In genomic region chr7:87345166-87345927, GRCh38 we compare ENCODE assay signal across 8 cellular contexts. TPM values are rescaled to one million over a fixed set of nuclear protein-coding genes. Genes with fewer than 3 reads are reported as not detected.
DNase-seq lines count a peak whose midpoint lies in the region; ATAC-seq, FAIRE-seq and TF ChIP-seq lines count a peak whose summit lies in the region.

A gene with protein sequence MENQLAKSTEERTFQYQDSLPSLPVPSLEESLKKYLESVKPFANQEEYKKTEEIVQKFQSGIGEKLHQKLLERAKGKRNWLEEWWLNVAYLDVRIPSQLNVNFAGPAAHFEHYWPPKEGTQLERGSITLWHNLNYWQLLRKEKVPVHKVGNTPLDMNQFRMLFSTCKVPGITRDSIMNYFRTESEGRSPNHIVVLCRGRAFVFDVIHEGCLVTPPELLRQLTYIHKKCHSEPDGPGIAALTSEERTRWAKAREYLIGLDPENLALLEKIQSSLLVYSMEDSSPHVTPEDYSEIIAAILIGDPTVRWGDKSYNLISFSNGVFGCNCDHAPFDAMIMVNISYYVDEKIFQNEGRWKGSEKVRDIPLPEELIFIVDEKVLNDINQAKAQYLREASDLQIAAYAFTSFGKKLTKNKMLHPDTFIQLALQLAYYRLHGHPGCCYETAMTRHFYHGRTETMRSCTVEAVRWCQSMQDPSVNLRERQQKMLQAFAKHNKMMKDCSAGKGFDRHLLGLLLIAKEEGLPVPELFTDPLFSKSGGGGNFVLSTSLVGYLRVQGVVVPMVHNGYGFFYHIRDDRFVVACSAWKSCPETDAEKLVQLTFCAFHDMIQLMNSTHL (plus strand): TSS chr7:87345664. CDS start chr7:87349069, 3,405 bp downstream.

- H2BK12ac ChIP-seq in H1 (ENCODE audit: low read depth, low read length): no peak within 1 kb of the TSS
- peak within 1 kb of the TSS in 1 of 2 experiments; percentile 10 for H2BK12ac ChIP-seq in mesenchymal stem cell (ENCODE audit: low read length in 2 of 2)

- H2AFZ ChIP-seq in H1 (ENCODE audit: low read length) (peak within 1 kb of the TSS; percentile 99), mesenchymal stem cell (ENCODE audit: low read depth, low read length) (peak within 1 kb of the TSS; percentile 93)

- no peak for TF ChIP-seq RAD21 in H1 (IDR thresholded peaks at IDR 0.05 in 1 of 2, conservative IDR thresholded peaks at IDR 0.05 in 1 of 2; ENCODE audit: low read depth in 2 of 2, low read length in 2 of 2)

- H3K27ac ChIP-seq in H1 (ENCODE audit: low read depth, low read length) (no peak within 1 kb of the TSS), mesenchymal stem cell (ENCODE audit: low read length, poor library complexity, severe bottlenecking) (peak within 1 kb of the TSS; percentile 86)

- FAIRE-seq in H1 (lab: Jason Lieb, UNC): no peak

- POLR2A ChIA-PET in H1 (lab: Charles Lee; ENCODE audit: partially characterized antibody): no interaction called here

- no peak within 1 kb of the TSS for H2BK20ac ChIP-seq in H1 (ENCODE audit: low read length)

- no peak within 1 kb of the TSS for H3K23ac ChIP-seq in H1 (ENCODE audit: insufficient read length)
- H3K23ac ChIP-seq in mesenchymal stem cell (ENCODE audit: low read length in 2 of 2): peak within 1 kb of the TSS in 1 of 2 experiments; percentile 83

- peak within 1 kb of the TSS; percentile 77 to 84 (median 80) for H3K4me3 ChIP-seq in H1 (ENCODE audit: extremely low read depth in 1 of 4, insufficient read depth in 2 of 4, low read depth in 3 of 4, low read length in 4 of 4)
- peak within 1 kb of the TSS; percentile 67 to 96 for H3K4me3 ChIP-seq in mesenchymal stem cell (ENCODE audit: insufficient read depth in 1 of 2, low read depth in 1 of 2, low read length in 2 of 2)

- H2AK5ac ChIP-seq in H1 (ENCODE audit: low read depth, low read length) (no peak within 1 kb of the TSS), mesenchymal stem cell (ENCODE audit: low read length, severe bottlenecking) (peak within 1 kb of the TSS; percentile 6)

- no peak within 1 kb of the TSS for H3K4ac ChIP-seq in H1 (replicated peaks; ENCODE audit: insufficient read length, low read depth, low read length)
- peak within 1 kb of the TSS; percentile 81 to 83 for H3K4ac ChIP-seq in mesenchymal stem cell (ENCODE audit: low read depth in 1 of 2, low read length in 2 of 2)

- H3K9me3 ChIP-seq in H1 (ENCODE audit: insufficient read depth in 2 of 2, low read depth in 1 of 2, low read length in 1 of 2): no peaks in the 10 kb centered on the region; a peak in 1 of 4 replicates
- no peaks in the 10 kb centered on the region for H3K9me3 ChIP-seq in mesenchymal stem cell (ENCODE audit: control insufficient read depth, low read length)

- no peaks in the 10 kb centered on the region for H3K79me2 ChIP-seq in H1 (ENCODE audit: control insufficient read depth in 1 of 2, insufficient read depth in 2 of 2, low read length in 2 of 2)

- H2BK5ac ChIP-seq in H1 (ENCODE audit: low read depth, low read length): 0 out of 2 replicates have a peak within 1 kb of the TSS, but pooled peaks have one; percentile 50
- no peak within 1 kb of the TSS for H2BK5ac ChIP-seq in mesenchymal stem cell (ENCODE audit: low read depth, low read length, poor library complexity, severe bottlenecking)

- H3K56ac ChIP-seq in H1 (replicated peaks; ENCODE audit: insufficient read length, low read depth, low read length): no peak within 1 kb of the TSS

- no peak within 1 kb of the TSS for H4K91ac ChIP-seq in H1 (replicated peaks; ENCODE audit: insufficient read length, low read length)
- H4K91ac ChIP-seq in mesenchymal stem cell (ENCODE audit: low read length): peak within 1 kb of the TSS; percentile 78

- H3K79me1 ChIP-seq in H1 (ENCODE audit: low read depth, low read length) (no peaks in the 10 kb centered on the region), mesenchymal stem cell (replicated peaks; ENCODE audit: low read length, poor library complexity, severe bottlenecking) (peaks cover 17% of the 10 kb centered on the region)

- DNase-seq in COLO668 (lab: John Stamatoyannopoulos, UW; ENCODE audit: unreplicated experiment) (peak; percentile 93), HS-5 (ENCODE audit: low read depth) (peak; percentile 61), NK-92 (lab: John Stamatoyannopoulos, UW; ENCODE audit: unreplicated experiment) (peak; percentile 57), H1 (ENCODE audit: low read depth in 1 of 2, low spot score in 2 of 2) (peak; percentile 78 to 96), mesenchymal stem cell (peak; percentile 95)
- peak; percentile 72 to 86 (median 77) for DNase-seq in activated CD8-positive, alpha-beta memory T cell treated with anti-CD3 and anti-CD28 coated beads for 48 hours (ENCODE audit: low read depth in 2 of 3, low spot score in 2 of 3)
- peak; percentile 90 for DNase-seq in stimulated activated CD8-positive, alpha-beta memory T cell treated with anti-CD3 and anti-CD28 coated beads, Interleukin-12 subunit alpha, Interleukin-12 subunit beta, amount 100 ng/mL, for 24 hours (ENCODE audit: extremely low read depth)

- no peak within 1 kb of the TSS for H3K14ac ChIP-seq in H1 (ENCODE audit: insufficient read length)
- H3K14ac ChIP-seq in mesenchymal stem cell (ENCODE audit: low read length in 2 of 2): peak within 1 kb of the TSS in 1 of 2 experiments; percentile 2

- TF ChIP-seq POLR2A in H1 (IDR thresholded peaks at IDR 0.05; ENCODE audit: control extremely low read depth in 1 of 2, low read depth in 2 of 2, low read length in 2 of 2): peak; percentile 74 to 76

- peaks cover 0 to 5% (median 0%) of the 10 kb centered on the region in 4 experiments; a peak in 2 of 7 replicates for H3K27me3 ChIP-seq in H1 (replicated peaks in 1 of 4; ENCODE audit: control insufficient read depth in 3 of 4, extremely low read depth in 1 of 4, insufficient read depth in 3 of 4, low read length in 3 of 4)
- H3K27me3 ChIP-seq in mesenchymal stem cell (ENCODE audit: control insufficient read depth in 1 of 2, insufficient read depth in 1 of 2, low read length in 2 of 2): no peaks in the 10 kb centered on the region

- H4K20me1 ChIP-seq in H1 (replicated peaks in 1 of 2; ENCODE audit: control insufficient read depth in 1 of 2, insufficient read depth in 2 of 2, low read length in 2 of 2): no peaks in the 10 kb centered on the region

- ATAC-seq in GM19468 (IDR thresholded peaks at IDR 0.05; ENCODE audit: extremely low read depth, unreplicated experiment): peak; percentile 96

- H2BK120ac ChIP-seq in H1 (replicated peaks; ENCODE audit: low read depth, low read length) (no peak within 1 kb of the TSS), mesenchymal stem cell (ENCODE audit: low read depth, low read length) (no peak within 1 kb of the TSS)

- CTCF ChIA-PET in H1 (lab: Charles Lee; ENCODE audit: partially characterized antibody): interaction anchor here (1.0 to 2.4 kb wide), 6 partner anchors 15 to 83 kb away, joined by 3 to 8 read pairs (median 4); no protein-coding TSS in a partner anchor

- peaks cover 0 to 13% (median 3%) of the 10 kb centered on the region in 4 experiments; a peak in 3 of 8 replicates for H3K36me3 ChIP-seq in H1 (ENCODE audit: control insufficient read depth in 2 of 4, insufficient read depth in 4 of 4, low read length in 3 of 4)
- peaks cover 10 to 30% of the 10 kb centered on the region in 2 experiments for H3K36me3 ChIP-seq in mesenchymal stem cell (ENCODE audit: control insufficient read depth in 1 of 2, insufficient read depth in 2 of 2, low read depth in 1 of 2, low read length in 2 of 2)

- H3K18ac ChIP-seq in H1 (ENCODE audit: extremely low read depth, low read length): peak within 1 kb of the TSS; percentile 81
- H3K18ac ChIP-seq in mesenchymal stem cell (ENCODE audit: low read depth in 1 of 2, low read length in 2 of 2): peak within 1 kb of the TSS; percentile 78 to 90

- H4K5ac ChIP-seq in H1 (ENCODE audit: insufficient read length, low read depth, low read length): peak within 1 kb of the TSS; percentile 55

- TF ChIP-seq CTCF in H1 (IDR thresholded peaks at IDR 0.05; ENCODE audit: control extremely low read depth in 1 of 3, insufficient read depth in 1 of 3, low read depth in 1 of 3, low read length in 3 of 3): no peak

- TF ChIP-seq EP300 in H1 (IDR thresholded peaks at IDR 0.05; ENCODE audit: borderline replicate concordance in 1 of 2, low read depth in 2 of 2, low read length in 2 of 2): no peak

- H3K9ac ChIP-seq in H1 (replicated peaks in 1 of 4; ENCODE audit: extremely low read depth in 1 of 4, low read depth in 3 of 4, low read length in 3 of 4) (peak within 1 kb of the TSS in 3 of 4 experiments; percentile 38 to 54 (median 39); a peak in 5 of 7 replicates), mesenchymal stem cell (ENCODE audit: low read length) (peak within 1 kb of the TSS; percentile 87)

- WGBS in H1 (ENCODE audit: extremely low coverage in 1 of 2, insufficient coverage in 1 of 2, insufficient read length in 1 of 2, insufficient replicate concordance in 2 of 2, low coverage in 1 of 2, low lambda C conversion rate in 2 of 2, missing lambda C conversion rate in 1 of 2), 2 experiments: 1% methylated on average over 42 of the region's 53 CpGs; no CpG with 5 or more reads in 1 of the 2 experiments
- 1% methylated on average over 46 of the region's 53 CpGs for WGBS in mesenchymal stem cell

- H3K4me2 ChIP-seq in H1 (ENCODE audit: insufficient read depth in 1 of 2, low read depth in 2 of 2, low read length in 2 of 2) (peak within 1 kb of the TSS; percentile 71 to 87), mesenchymal stem cell (ENCODE audit: low read length, poor library complexity, severe bottlenecking) (peak within 1 kb of the TSS; percentile 90)

- H3K4me1 ChIP-seq in H1 (replicated peaks in 1 of 4; ENCODE audit: control insufficient read depth in 3 of 4, insufficient read depth in 4 of 4, low read length in 3 of 4) (peaks cover 0 to 2% (median 0%) of the 10 kb centered on the region in 4 experiments; a peak in 1 of 7 replicates), mesenchymal stem cell (ENCODE audit: control insufficient read depth, insufficient read depth, low read depth, low read length) (no peaks in the 10 kb centered on the region)

- H2BK15ac ChIP-seq in H1 (ENCODE audit: low read length): no peak within 1 kb of the TSS
- H2BK15ac ChIP-seq in mesenchymal stem cell (ENCODE audit: low read depth, poor library complexity, severe bottlenecking): peak within 1 kb of the TSS; percentile 70

- H3K23me2 ChIP-seq in H1 (ENCODE audit: low read depth, low read length): peaks cover 6% of the 10 kb centered on the region

- H4K8ac ChIP-seq in H1 (ENCODE audit: extremely low read depth, insufficient read depth, low read length): no peak within 1 kb of the TSS; the same call in 1 of the 2 replicates
- H4K8ac ChIP-seq in mesenchymal stem cell (ENCODE audit: low read length): peak within 1 kb of the TSS; percentile 94

RNA-seq across cellular contexts. Expression of the gene that starts here (rescaled TPM):
- total RNA-seq in H1 (2021; fragmentation: NEBNext Ultra II Directional; extraction: Animal tissue kit (Norgen Biotek cat#: 25700)): 5.6 and 6.1 TPM in 2 replicates
- 1.3 and 2.2 TPM in 2 replicates for polyA plus RNA-seq in H1 (2011; rRNA removed)
- polyA plus RNA-seq in H1 (2011; cell fraction: cytosol; rRNA removed): 3.3 TPM
- polyA plus RNA-seq in H1 (2011; cell fraction: nucleus; rRNA removed): 1.6 TPM
- polyA plus RNA-seq in H1 (2012, experiment 1 of 2): 2.3 to 6.0 TPM (median 3.1 TPM) in 4 replicates
- 0.20 TPM for polyA plus RNA-seq in H1 (2012, experiment 2 of 2)
- polyA plus RNA-seq in H1 (2013, experiment 1 of 2): 3.3 TPM
- 3.2 TPM for polyA plus RNA-seq in H1 (2013, experiment 2 of 2)
- 2.0 and 3.5 TPM in 2 replicates for polyA minus RNA-seq in H1 (2011; rRNA and poly(A)+ RNA removed)
- polyA minus RNA-seq in H1 (2011; cell fraction: cytosol; rRNA and poly(A)+ RNA removed): 0.51 TPM
- polyA minus RNA-seq in H1 (2011; cell fraction: nucleus; rRNA and poly(A)+ RNA removed): 6.4 TPM
- polyA plus RNA-seq in mesenchymal stem cell (2013, experiment 1 of 2): 7.3 TPM
- polyA plus RNA-seq in mesenchymal stem cell (2013, experiment 2 of 2): 7.8 TPM
